Comparison of ENCODE assay signal across 8 cellular contexts in genomic region chr11:93329936-93330445, GRCh38. TPM values are rescaled to one million over a fixed set of nuclear protein-coding genes. Genes with fewer than 3 reads are reported as not detected.
DNase-seq lines count a peak whose midpoint lies in the region; ATAC-seq and TF ChIP-seq lines count a peak whose summit lies in the region.

No MANE protein-coding gene starts in this region.

- WGBS in body of pancreas, 2 donors, result 4 to 9% methylated on average over 16 of the region's 16 CpGs
- WGBS in mesendoderm (ENCODE audit: extremely low coverage, insufficient coverage, low lambda C conversion rate), result no CpG with 5 or more reads among the region's 16 CpGs

- TF ChIP-seq POLR2A in body of pancreas (IDR thresholded peaks at IDR 0.05), result no peak

- H2AK5ac ChIP-seq in mesendoderm (ENCODE audit: low read length), result no peak overlapping the region

- peak overlapping the region; percentile 70 for H3K4me2 ChIP-seq in mesendoderm (ENCODE audit: low read length)

- no peaks in the 10 kb centered on the region for H3K79me2 ChIP-seq in mesendoderm (ENCODE audit: control insufficient read depth, insufficient read depth, low read length)

- DNase-seq in AG09309 (ENCODE audit: low read depth), result no peak
- DNase-seq in body of pancreas, result peak in 3 of 4 donors; percentile 9 to 37 (median 15)
- peak; percentile 53 for DNase-seq in mesendoderm
- no peak for DNase-seq in left lobe of liver (ENCODE audit: low spot score)
- no peak for DNase-seq in inferior parietal cortex (ENCODE audit: extremely low spot score)
- DNase-seq in globus pallidus (ENCODE audit: low spot score), result no peak

- no peak overlapping the region for H4K5ac ChIP-seq in mesendoderm (ENCODE audit: low read length)

- TF ChIP-seq CTCF in AG09309 (IDR thresholded peaks at IDR 0.05; ENCODE audit: control insufficient read depth, insufficient read depth, low read depth, low read length, missing control alignments), result no peak
- TF ChIP-seq CTCF in body of pancreas (IDR thresholded peaks at IDR 0.05), result no peak

- H3K4me3 ChIP-seq in AG09309 (ENCODE audit: control insufficient read depth, low read depth, low read length), result peak overlapping the region; percentile 17
- H3K4me3 ChIP-seq in HUES6 (ENCODE audit: low read depth, low read length), result peak overlapping the region; percentile 62
- peak overlapping the region in 1 of 2 donors; percentile 20 for H3K4me3 ChIP-seq in body of pancreas
- peak overlapping the region; percentile 29 for H3K4me3 ChIP-seq in mesendoderm (ENCODE audit: low read length)

- H2BK5ac ChIP-seq in mesendoderm (ENCODE audit: low read length), result no peak overlapping the region

- H3K9ac ChIP-seq in HUES6 (ENCODE audit: low read length) (peak overlapping the region; percentile 12), mesendoderm (ENCODE audit: low read length) (peak overlapping the region; percentile 69)

- ATAC-seq in body of pancreas (peak; percentile 37), left lobe of liver (no peak), HG03139 (IDR thresholded peaks at IDR 0.05; ENCODE audit: unreplicated experiment) (no peak)

- H3K27me3 ChIP-seq in HUES6 (ENCODE audit: control insufficient read depth, insufficient read depth, low read length) (peaks cover 29% of the 10 kb centered on the region), body of pancreas (no peaks in the 10 kb centered on the region), mesendoderm (ENCODE audit: insufficient read depth, low read length, poor library complexity) (no peaks in the 10 kb centered on the region)

- no peak overlapping the region for H3K4ac ChIP-seq in mesendoderm (ENCODE audit: low read depth, low read length)

- H3K23ac ChIP-seq in mesendoderm (ENCODE audit: low read length), result no peak overlapping the region

- peak overlapping the region; percentile 77 for H3K56ac ChIP-seq in mesendoderm (ENCODE audit: low read length)

- no peaks in the 10 kb centered on the region for H3K79me1 ChIP-seq in mesendoderm (ENCODE audit: low read length)

- H3K4me1 ChIP-seq in HUES6 (ENCODE audit: control insufficient read depth, insufficient read depth, low read length) (0 out of 2 replicates have a peak, but pooled peaks cover 3% of the 10 kb centered on the region), body of pancreas (no peaks in the 10 kb centered on the region), mesendoderm (ENCODE audit: control insufficient read depth, low read depth, low read length) (no peaks in the 10 kb centered on the region)

- H2BK15ac ChIP-seq in mesendoderm (replicated peaks; ENCODE audit: low read depth), result no peak overlapping the region

- H3K36me3 ChIP-seq in HUES6 (ENCODE audit: control insufficient read depth, insufficient read depth, low read length) (no peaks in the 10 kb centered on the region), body of pancreas (replicated peaks in 1 of 2; ENCODE audit: insufficient read depth in 1 of 2, low read depth in 2 of 2) (no peaks in the 10 kb centered on the region), mesendoderm (ENCODE audit: control insufficient read depth, insufficient read depth, low read length) (no peaks in the 10 kb centered on the region)

- H2BK120ac ChIP-seq in mesendoderm (ENCODE audit: low read depth, low read length), result no peak overlapping the region

- intact Hi-C loops in body of pancreas (cut with DNase I), result no loop called here

- H3K9me3 ChIP-seq in HUES6 (ENCODE audit: control insufficient read depth, insufficient read depth, low read depth, low read length) (peaks cover 5% of the 10 kb centered on the region; the same call in 1 of the 2 replicates), body of pancreas (no peaks in the 10 kb centered on the region)

- no peak overlapping the region for H3K18ac ChIP-seq in mesendoderm (ENCODE audit: low read length)

- H3K27ac ChIP-seq in HUES6 (ENCODE audit: low read depth, low read length) (no peak overlapping the region), body of pancreas (no peak overlapping the region), mesendoderm (ENCODE audit: low read depth, low read length) (no peak overlapping the region)

- H4K8ac ChIP-seq in mesendoderm (ENCODE audit: low read depth, low read length), result no peak overlapping the region

RNA-seq across cellular contexts. Expression of gene DEUP1, which starts 0.6 kb away (rescaled TPM):
- total RNA-seq in body of pancreas (under 1 TPM in 1 of 2 donors, not detected in 1; 0.99 TPM), left lobe of liver (not detected)
- 0.13 TPM for polyA plus RNA-seq in mesendoderm (2013, experiment 1 of 2)
- 0.14 TPM for polyA plus RNA-seq in mesendoderm (2013, experiment 2 of 2)

Comparison
In these comparisons a context has a peak if more than half of its experiments do, and no peak if none do; other contexts are left out.
1. DNase-seq: peak in body of pancreas (3 of 4) and mesendoderm (single experiment); none in AG09309 (single experiment), left lobe of liver (single experiment), inferior parietal cortex (single experiment) and globus pallidus (single experiment).